9 cellular contexts compared by ENCODE assay signal in genomic region chr3:192570757-192571156, GRCh38.
DNase-seq lines count a peak whose midpoint lies in the region; ATAC-seq and TF ChIP-seq lines count a peak whose summit lies in the region.
"Had no signal": no experiment of that assay in that cellular context is flagged by ENCODE, and none has a peak within 500 bp of the region (broad histone marks: within the 10 kb centered on the region; RNA-seq: fewer than 3 reads in every experiment).

No MANE protein-coding gene starts in this region.

- no peaks in the 10 kb centered on the region for H3K4me1 ChIP-seq in psoas muscle

- H3K27ac Mint-ChIP-seq in activated CD4-positive, alpha-beta T cell treated with anti-CD3 and anti-CD28 coated beads, Interleukin-2, amount 10 ng/mL, durations not matched to agents 7 days and 5 days, result no peak overlapping the region

- POLR2A ChIA-PET in activated CD4-positive, alpha-beta T cell treated with anti-CD3 and anti-CD28 coated beads, Interleukin-2, amount 10 ng/mL, durations not matched to agents 7 days and 5 days (lab: Charles Lee), result no interaction called here

- H3K4me3 ChIP-seq in epithelial cell of proximal tubule (ENCODE audit: low read depth, low read length) (peak overlapping the region; percentile 48), psoas muscle (peak overlapping the region; percentile 63)
- H3K4me3 ChIP-seq: cardiac muscle cell had no signal

- peak in 1 of 4 donors; percentile 52 for ATAC-seq in psoas muscle

- no peaks in the 10 kb centered on the region for H3K27me3 ChIP-seq in psoas muscle (ENCODE audit: insufficient read depth in 3 of 3, low read length in 2 of 3)
- H3K27me3 ChIP-seq: cardiac muscle cell had no signal

- H3K36me3 Mint-ChIP-seq in activated CD4-positive, alpha-beta T cell treated with anti-CD3 and anti-CD28 coated beads, Interleukin-2, amount 10 ng/mL, durations not matched to agents 7 days and 5 days (ENCODE audit: low read depth), result no peaks in the 10 kb centered on the region

- peaks cover 16% of the 10 kb centered on the region for H3K27me3 Mint-ChIP-seq in activated CD4-positive, alpha-beta T cell treated with anti-CD3 and anti-CD28 coated beads, Interleukin-2, amount 10 ng/mL, durations not matched to agents 7 days and 5 days

- DNase-seq in COR-L47 (lab: John Stamatoyannopoulos, UW) (peak; percentile 53), NCI-H2196 treated with DMSO at 0.1 percent for 48 hours (lab: John Stamatoyannopoulos, UW; ENCODE audit: unreplicated experiment) (peak; percentile 36), epithelial cell of proximal tubule (ENCODE audit: low read depth) (no peak), psoas muscle (no peak), AG08396 (ENCODE audit: low spot score) (no peak), NOMO-1 (lab: John Stamatoyannopoulos, UW; ENCODE audit: unreplicated experiment in 2 of 2) (no peak)
- DNase-seq in effector CD4-positive, alpha-beta T cell, result no peak
- no peak for DNase-seq in activated CD4-positive, alpha-beta T cell treated with anti-CD3 and anti-CD28 coated beads, Interleukin-2, amount 10 ng/mL, durations not matched to agents 7 days and 5 days

- H3K4me1 Mint-ChIP-seq in activated CD4-positive, alpha-beta T cell treated with anti-CD3 and anti-CD28 coated beads, Interleukin-2, amount 10 ng/mL, durations not matched to agents 7 days and 5 days, result peaks cover 2% of the 10 kb centered on the region

- intact Hi-C loops in psoas muscle (cut with DNase I), result no loop called here

- H3K9me3 ChIP-seq in psoas muscle, result no peaks in the 10 kb centered on the region

- H3K9me3 Mint-ChIP-seq in activated CD4-positive, alpha-beta T cell treated with anti-CD3 and anti-CD28 coated beads, Interleukin-2, amount 10 ng/mL, durations not matched to agents 7 days and 5 days, result no peaks in the 10 kb centered on the region

- 18 to 35% (median 20%) methylated on average over 4 of the region's 4 CpGs for WGBS in psoas muscle, 3 donors

- H3K27ac ChIP-seq in psoas muscle, result no peak overlapping the region
- H3K27ac ChIP-seq: cardiac muscle cell had no signal

- no peak overlapping the region for H3K4me3 Mint-ChIP-seq in activated CD4-positive, alpha-beta T cell treated with anti-CD3 and anti-CD28 coated beads, Interleukin-2, amount 10 ng/mL, durations not matched to agents 7 days and 5 days

- CTCF ChIA-PET in activated CD4-positive, alpha-beta T cell treated with anti-CD3 and anti-CD28 coated beads, Interleukin-2, amount 10 ng/mL, durations not matched to agents 7 days and 5 days (lab: Charles Lee), result no interaction called here

- no peak for TF ChIP-seq CTCF in epithelial cell of proximal tubule (conservative IDR thresholded peaks at IDR 0.05; ENCODE audit: low read depth, low read length)
- TF ChIP-seq CTCF in psoas muscle (IDR thresholded peaks at IDR 0.05), result no peak

- no peaks in the 10 kb centered on the region for H3K36me3 ChIP-seq in psoas muscle (ENCODE audit: insufficient read depth in 1 of 2, low read depth in 1 of 2)
- H3K36me3 ChIP-seq: cardiac muscle cell had no signal

Comparison
In these comparisons a context has a peak if more than half of its experiments do, and no peak if none do; other contexts are left out.
1. DNase-seq: peak in COR-L47 (single experiment) and NCI-H2196 treated with DMSO at 0.1 percent for 48 hours (single experiment); none in epithelial cell of proximal tubule (single experiment), psoas muscle (0 of 2), AG08396 (single experiment), effector CD4-positive, alpha-beta T cell (single experiment), NOMO-1 (0 of 2) and activated CD4-positive, alpha-beta T cell treated with anti-CD3 and anti-CD28 coated beads, Interleukin-2, amount 10 ng/mL, durations not matched to agents 7 days and 5 days (single experiment).